9 cellular contexts compared by ENCODE assay signal in the genomic region with DNA sequence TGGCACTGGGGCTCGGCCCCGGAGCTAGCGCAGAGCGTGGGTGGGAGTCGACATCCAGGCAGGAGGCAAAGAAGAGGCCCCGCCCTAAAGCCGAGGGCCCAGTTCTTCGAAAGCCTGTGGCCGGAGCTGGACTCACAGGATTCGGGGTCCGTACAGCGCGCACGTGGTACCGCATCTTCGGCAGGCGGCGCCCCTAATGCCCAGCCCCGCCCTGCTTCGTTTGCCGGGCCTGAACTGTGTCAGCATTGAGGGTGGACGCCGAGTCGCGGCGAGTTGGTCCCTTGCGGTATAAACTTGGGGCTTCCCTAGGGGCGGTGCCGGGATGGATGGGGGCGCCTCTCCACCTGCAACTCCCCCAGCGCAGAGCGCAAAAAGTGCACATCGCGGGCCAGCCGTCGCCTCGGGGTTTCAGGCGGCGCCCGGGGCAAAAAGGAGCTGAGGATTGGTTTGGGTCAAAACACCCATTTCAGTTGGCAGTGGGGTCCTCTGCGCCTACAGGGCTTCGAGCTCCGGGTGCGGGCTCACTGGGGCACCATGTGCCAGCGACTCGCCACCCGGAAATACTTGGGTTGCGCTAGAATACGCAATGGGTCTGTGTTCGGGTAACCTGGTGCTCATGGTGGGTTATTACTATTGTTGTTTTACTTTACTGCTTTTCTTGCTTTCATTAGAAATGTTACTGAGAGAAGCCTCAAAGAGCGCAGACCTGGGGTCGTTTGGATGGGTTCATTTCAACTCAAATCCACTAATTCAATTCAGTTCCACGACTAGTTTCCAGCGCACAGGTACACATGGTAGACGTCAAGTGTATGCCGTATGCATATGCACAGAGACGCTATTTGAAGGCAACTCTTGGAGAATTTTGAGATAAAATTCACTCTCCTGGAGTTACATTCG. TPM values are rescaled to one million over a fixed set of nuclear protein-coding genes. Genes with fewer than 3 reads are reported as not detected.
DNase-seq lines count a peak whose midpoint lies in the region; ATAC-seq and TF ChIP-seq lines count a peak whose summit lies in the region.
"Had no signal": no experiment of that assay in that cellular context is flagged by ENCODE, and none has a peak within 500 bp of the region (broad histone marks: within the 10 kb centered on the region; RNA-seq: fewer than 3 reads in every experiment).

No MANE protein-coding gene starts in this region.

- no peak for TF ChIP-seq POLR2A in upper lobe of left lung (IDR thresholded peaks at IDR 0.05)

- no peaks in the 10 kb centered on the region for H3K36me3 ChIP-seq in upper lobe of left lung

- CTCF ChIA-PET in activated naive CD4-positive, alpha-beta T cell treated with anti-CD3 and anti-CD28 coated beads, Interleukin-2, amount 10 ng/mL, durations not matched to agents 7 days and 5 days (lab: Charles Lee) = interaction anchor here (0.9 to 1.6 kb wide), 3 partner anchors 9 to 263 kb away, joined by 3 to 5 read pairs (median 3); no protein-coding TSS in a partner anchor

- H3K9me3 ChIP-seq in upper lobe of left lung = peaks cover 0 to 2% (median 0%) of the 10 kb centered on the region in 4 donors

- H3K4me3 ChIP-seq in upper lobe of left lung = peak overlapping the region in 3 of 4 donors; percentile 44 to 56 (median 55)

- H3K27ac Mint-ChIP-seq in activated naive CD4-positive, alpha-beta T cell treated with anti-CD3 and anti-CD28 coated beads, Interleukin-2, amount 10 ng/mL, durations not matched to agents 7 days and 5 days = no peak overlapping the region
- H3K27ac Mint-ChIP-seq in memory B cell = peak overlapping the region; percentile 97

- peak overlapping the region; percentile 65 for H3K4me3 Mint-ChIP-seq in activated naive CD4-positive, alpha-beta T cell treated with anti-CD3 and anti-CD28 coated beads, Interleukin-2, amount 10 ng/mL, durations not matched to agents 7 days and 5 days
- peak overlapping the region; percentile 96 for H3K4me3 Mint-ChIP-seq in memory B cell

- ATAC-seq in Right ventricle myocardium superior (ENCODE audit: poor library complexity) = peak; percentile 24
- ATAC-seq in left ventricle myocardium superior = no peak
- ATAC-seq in memory B cell (ENCODE audit: low read depth) = no peak
- ATAC-seq in upper lobe of left lung (ENCODE audit: low FRiP score in 2 of 2) = no peak
- ATAC-seq in GM21360 (IDR thresholded peaks at IDR 0.05; ENCODE audit: unreplicated experiment) = no peak
- ATAC-seq in GM21723 (IDR thresholded peaks at IDR 0.05; ENCODE audit: unreplicated experiment) = no peak

- 11 to 15% methylated on average over 21 to 49 of the region's 58 CpGs for WGBS in upper lobe of left lung, 2 donors

- H3K27ac ChIP-seq in upper lobe of left lung = no peak overlapping the region

- peaks cover 11% of the 10 kb centered on the region for H3K36me3 Mint-ChIP-seq in activated naive CD4-positive, alpha-beta T cell treated with anti-CD3 and anti-CD28 coated beads, Interleukin-2, amount 10 ng/mL, durations not matched to agents 7 days and 5 days
- H3K36me3 Mint-ChIP-seq in memory B cell = no peaks in the 10 kb centered on the region

- DNase-seq in Right ventricle myocardium superior (no peak), left ventricle myocardium superior (no peak), memory B cell (ENCODE audit: low spot score in 2 of 2) (peak in 1 of 2 donors; percentile 55), upper lobe of left lung (peak in 1 of 2 donors; percentile 80), COLO668 (lab: John Stamatoyannopoulos, UW; ENCODE audit: unreplicated experiment) (no peak)
- DNase-seq in activated naive CD4-positive, alpha-beta T cell treated with anti-CD3 and anti-CD28 coated beads, Interleukin-2, amount 10 ng/mL, durations not matched to agents 7 days and 5 days = no peak
- DNase-seq: SW 1271 had no signal

- H3K9me3 Mint-ChIP-seq in activated naive CD4-positive, alpha-beta T cell treated with anti-CD3 and anti-CD28 coated beads, Interleukin-2, amount 10 ng/mL, durations not matched to agents 7 days and 5 days = no peaks in the 10 kb centered on the region
- no peaks in the 10 kb centered on the region for H3K9me3 Mint-ChIP-seq in memory B cell

- H3K27me3 ChIP-seq in upper lobe of left lung = peaks cover 2 to 69% (median 44%) of the 10 kb centered on the region in 4 donors

- peaks cover 39 to 47% (median 40%) of the 10 kb centered on the region in 4 donors for H3K4me1 ChIP-seq in upper lobe of left lung

- no peak for TF ChIP-seq EP300 in upper lobe of left lung (IDR thresholded peaks at IDR 0.05)

- peaks cover 95% of the 10 kb centered on the region for H3K27me3 Mint-ChIP-seq in activated naive CD4-positive, alpha-beta T cell treated with anti-CD3 and anti-CD28 coated beads, Interleukin-2, amount 10 ng/mL, durations not matched to agents 7 days and 5 days
- H3K27me3 Mint-ChIP-seq in memory B cell = no peaks in the 10 kb centered on the region

- no peak for TF ChIP-seq CTCF in upper lobe of left lung (IDR thresholded peaks at IDR 0.05)

- H3K4me1 Mint-ChIP-seq in activated naive CD4-positive, alpha-beta T cell treated with anti-CD3 and anti-CD28 coated beads, Interleukin-2, amount 10 ng/mL, durations not matched to agents 7 days and 5 days = peaks cover 46% of the 10 kb centered on the region
- peaks cover 18% of the 10 kb centered on the region for H3K4me1 Mint-ChIP-seq in memory B cell

- intact Hi-C loops in Right ventricle myocardium superior (cut with DNase I) = no loop called here
- intact Hi-C loops in left ventricle myocardium superior (cut with micrococcal nuclease) = no loop called here

RNA-seq across cellular contexts. Expression of a gene that starts 3.9 kb away (rescaled TPM):
- total RNA-seq in Right ventricle myocardium superior = not detected
- total RNA-seq in left ventricle myocardium superior = not detected
- under 1 TPM in 5 of 6 donors, not detected in 1; under 0.01 to 0.64 (median 0.43) TPM for total RNA-seq in upper lobe of left lung
